8 cellular contexts compared by ENCODE assay signal in genomic region chr19:58559275-58560006, GRCh38. TPM values are rescaled to one million over a fixed set of nuclear protein-coding genes. Genes with fewer than 3 reads are reported as not detected.
A peak's percentile ranks its signal among the peaks of the same experiment; 100 is the strongest.
DNase-seq lines count a peak whose midpoint lies in the region; ATAC-seq and FAIRE-seq lines count a peak whose summit lies in the region.

No MANE protein-coding gene starts in this region.

- peak overlapping the region; percentile 99 for H3K4me3 Mint-ChIP-seq in natural killer cell treated with Interleukin-12 subunit alpha and Interleukin-12 subunit beta and Interleukin-15 and Interleukin-18, amount 100 ng/mL, for 72 hours

- H3K4me1 ChIP-seq in HUES64 (ENCODE audit: insufficient read depth, low read length), result no peaks in the 10 kb centered on the region
- peaks cover 38% of the 10 kb centered on the region for H3K4me1 ChIP-seq in thymus (ENCODE audit: control insufficient read depth, insufficient read depth, low read length)

- H3K9me3 Mint-ChIP-seq in natural killer cell treated with Interleukin-12 subunit alpha and Interleukin-12 subunit beta and Interleukin-15 and Interleukin-18, amount 100 ng/mL, for 72 hours, result no peaks in the 10 kb centered on the region

- peaks cover 56 to 59% of the 10 kb centered on the region in 2 donors for H3K4me1 Mint-ChIP-seq in natural killer cell treated with Interleukin-12 subunit alpha and Interleukin-12 subunit beta and Interleukin-15 and Interleukin-18, amount 100 ng/mL, for 72 hours (ENCODE audit: low read depth in 2 of 2)

- peak overlapping the region; percentile 98 to 100 for H3K27ac Mint-ChIP-seq in natural killer cell treated with Interleukin-12 subunit alpha and Interleukin-12 subunit beta and Interleukin-15 and Interleukin-18, amount 100 ng/mL, for 72 hours

- no peak for FAIRE-seq in GM18507 (lab: Jason Lieb, UNC)

- H3K27me3 ChIP-seq in HUES64 (ENCODE audit: insufficient read depth, low read length) (peaks cover 30% of the 10 kb centered on the region), thymus (ENCODE audit: control insufficient read depth, insufficient read depth) (peaks cover 21% of the 10 kb centered on the region)

- H3K4me3 ChIP-seq in HUES64 (ENCODE audit: low read length), result peak overlapping the region; percentile 66
- H3K4me3 ChIP-seq in thymus (ENCODE audit: low read length), result peak overlapping the region; percentile 67

- peak overlapping the region; percentile 99 for H3K9ac ChIP-seq in HUES64 (ENCODE audit: low read depth, low read length)

- H3K9me3 ChIP-seq in HUES64 (ENCODE audit: insufficient read depth, low read depth, low read length) (no peaks in the 10 kb centered on the region), thymus (ENCODE audit: control insufficient read depth) (no peaks in the 10 kb centered on the region)

- peak; percentile 37 to 55 for ATAC-seq in natural killer cell treated with Interleukin-12 subunit alpha and Interleukin-12 subunit beta and Interleukin-15 and Interleukin-18, amount 100 ng/mL, for 72 hours
- no peak for ATAC-seq in HG03457 (IDR thresholded peaks at IDR 0.05; ENCODE audit: unreplicated experiment)
- ATAC-seq in GM18502 (IDR thresholded peaks at IDR 0.05; ENCODE audit: poor library complexity, unreplicated experiment), result no peak

- peaks cover 10% of the 10 kb centered on the region for H3K36me3 Mint-ChIP-seq in natural killer cell treated with Interleukin-12 subunit alpha and Interleukin-12 subunit beta and Interleukin-15 and Interleukin-18, amount 100 ng/mL, for 72 hours

- WGBS in HUES64, result 1% methylated on average over 33 of the region's 33 CpGs
- 1% methylated on average over 33 of the region's 33 CpGs for WGBS in thymus

- DNase-seq in GM18507 (ENCODE audit: extremely low spot score, insufficient read length, low read depth) (peak; percentile 67), fibroblast of peridontal ligament (ENCODE audit: extremely low read depth) (peak; percentile 87)
- peak; percentile 47 for DNase-seq in activated T-cell treated with anti-CD3 and anti-CD28 coated beads, Interleukin-2, amount 50 U/mL, for 1 hour
- DNase-seq in natural killer cell treated with Interleukin-12 subunit alpha and Interleukin-12 subunit beta and Interleukin-15 and Interleukin-18, amount 100 ng/mL, for 72 hours (ENCODE audit: low spot score), result peak; percentile 92

- H3K27ac ChIP-seq in HUES64 (ENCODE audit: low read depth, low read length) (peak overlapping the region; percentile 100), thymus (ENCODE audit: low read depth) (peak overlapping the region; percentile 94)

- peaks cover 0 to 3% of the 10 kb centered on the region in 2 donors for H3K27me3 Mint-ChIP-seq in natural killer cell treated with Interleukin-12 subunit alpha and Interleukin-12 subunit beta and Interleukin-15 and Interleukin-18, amount 100 ng/mL, for 72 hours

- H3K36me3 ChIP-seq in HUES64 (ENCODE audit: insufficient read depth, low read length) (peaks cover 11% of the 10 kb centered on the region), thymus (ENCODE audit: control insufficient read depth, insufficient read depth) (peaks cover 14% of the 10 kb centered on the region)

RNA-seq across cellular contexts. Expression of gene UBE2M, which starts 1.0 kb away (rescaled TPM):
- polyA plus RNA-seq in HUES64 (2013, experiment 1 of 2), result 89.2 TPM
- 96.9 TPM for polyA plus RNA-seq in HUES64 (2013, experiment 2 of 2)
- total RNA-seq in natural killer cell treated with Interleukin-12 subunit alpha and Interleukin-12 subunit beta and Interleukin-15 and Interleukin-18, amount 100 ng/mL, for 72 hours, result 100 to 1,000 TPM; 161 to 183 TPM
- polyA plus RNA-seq in thymus, result 43.9 TPM

RNA-seq across cellular contexts. Expression of gene CHMP2A, which starts 4.5 kb away (rescaled TPM):
- 60.7 TPM for polyA plus RNA-seq in HUES64 (2013, experiment 1 of 2)
- polyA plus RNA-seq in HUES64 (2013, experiment 2 of 2), result 80.1 TPM
- total RNA-seq in natural killer cell treated with Interleukin-12 subunit alpha and Interleukin-12 subunit beta and Interleukin-15 and Interleukin-18, amount 100 ng/mL, for 72 hours, result 10 to 100 TPM; 60.2 to 99.9 TPM
- 131 TPM for polyA plus RNA-seq in thymus

RNA-seq across cellular contexts. Expression of gene MZF1, which starts 13.7 kb away (rescaled TPM):
- polyA plus RNA-seq in HUES64 (2013, experiment 1 of 2), result 9.8 TPM
- polyA plus RNA-seq in HUES64 (2013, experiment 2 of 2), result 8.4 TPM
- total RNA-seq in natural killer cell treated with Interleukin-12 subunit alpha and Interleukin-12 subunit beta and Interleukin-15 and Interleukin-18, amount 100 ng/mL, for 72 hours, result 10 to 100 TPM; 20.9 to 28.8 TPM
- polyA plus RNA-seq in thymus, result 24.7 TPM

RNA-seq across cellular contexts. Expression of gene TRIM28, which starts 15.6 kb away (rescaled TPM):
- polyA plus RNA-seq in HUES64 (2013, experiment 1 of 2), result 815 TPM
- polyA plus RNA-seq in HUES64 (2013, experiment 2 of 2), result 757 TPM
- 100 to 1,000 TPM; 424 to 774 TPM for total RNA-seq in natural killer cell treated with Interleukin-12 subunit alpha and Interleukin-12 subunit beta and Interleukin-15 and Interleukin-18, amount 100 ng/mL, for 72 hours
- polyA plus RNA-seq in thymus, result 220 TPM

RNA-seq across cellular contexts. Expression of gene ZBTB45, which starts 39.8 kb away (rescaled TPM):
- 15.2 TPM for polyA plus RNA-seq in HUES64 (2013, experiment 1 of 2)
- polyA plus RNA-seq in HUES64 (2013, experiment 2 of 2), result 17.4 TPM
- 10 to 100 TPM; 18.0 to 25.9 TPM for total RNA-seq in natural killer cell treated with Interleukin-12 subunit alpha and Interleukin-12 subunit beta and Interleukin-15 and Interleukin-18, amount 100 ng/mL, for 72 hours
- 7.2 TPM for polyA plus RNA-seq in thymus

Comparison
In these comparisons a context has a peak if more than half of its experiments do, and no peak if none do; other contexts are left out.
1. ATAC-seq: peak in natural killer cell treated with Interleukin-12 subunit alpha and Interleukin-12 subunit beta and Interleukin-15 and Interleukin-18, amount 100 ng/mL, for 72 hours (2 of 2); none in HG03457 (single experiment) and GM18502 (single experiment).
2. Peak in every context shown above with its lines, with median percentiles within 50 percentile points of each other: DNase-seq.